ENCODE assay signal across 11 cellular contexts in the genomic region with DNA sequence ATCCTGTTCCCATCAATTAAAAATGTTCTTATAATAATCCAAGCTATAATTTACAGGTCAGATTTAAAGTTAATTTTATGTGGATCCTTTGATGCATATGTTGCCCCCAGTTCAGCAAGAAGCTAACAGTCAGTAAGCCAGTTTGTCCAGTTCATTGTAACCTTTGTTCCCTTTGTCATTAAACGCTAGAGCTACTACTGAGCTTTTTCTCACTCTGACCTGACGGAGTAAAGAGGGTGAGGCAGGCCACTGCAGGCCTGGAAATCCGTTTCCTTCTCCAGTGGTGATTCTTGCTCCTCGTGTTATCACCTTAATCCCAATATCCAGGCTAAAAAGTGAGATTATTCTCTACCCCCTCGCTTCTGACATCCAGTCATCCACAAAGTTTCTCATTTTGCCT. TPM values are rescaled to one million over a fixed set of nuclear protein-coding genes. Genes with fewer than 3 reads are reported as not detected.
DNase-seq lines count a peak whose midpoint lies in the region; ATAC-seq and TF ChIP-seq lines count a peak whose summit lies in the region.
"Had no signal": no experiment of that assay in that cellular context is flagged by ENCODE, and none has a peak within 500 bp of the region (broad histone marks: within the 10 kb centered on the region; RNA-seq: fewer than 3 reads in every experiment).

No MANE protein-coding gene starts in this region.

- H3K9me3 ChIP-seq in H9 (ENCODE audit: control insufficient read depth, low read depth, low read length) (no peaks in the 10 kb centered on the region), PC-3 (ENCODE audit: low read length) (no peaks in the 10 kb centered on the region), osteoblast (ENCODE audit: low read depth, low read length) (no peaks in the 10 kb centered on the region)

- H3K9ac ChIP-seq in H9 (ENCODE audit: extremely low read depth, insufficient read length, low read length) (no peak overlapping the region), PC-3 (ENCODE audit: low read length) (no peak overlapping the region)

- no peak overlapping the region for H3K56ac ChIP-seq in H9 (ENCODE audit: insufficient read length, low read depth, low read length)

- H3K27me3 ChIP-seq in H9 (ENCODE audit: insufficient read depth, low read length) (no peaks in the 10 kb centered on the region), PC-3 (ENCODE audit: low read length) (no peaks in the 10 kb centered on the region), foreskin keratinocyte (no peaks in the 10 kb centered on the region), osteoblast (ENCODE audit: insufficient read depth, low read length) (no peaks in the 10 kb centered on the region)

- H2AFZ ChIP-seq in H9 (ENCODE audit: low read length) (no peak overlapping the region), PC-3 (ENCODE audit: low read length) (no peak overlapping the region), osteoblast (ENCODE audit: low read length) (no peak overlapping the region)

- H3K36me3 Mint-ChIP-seq in H9 (ENCODE audit: insufficient read depth in 1 of 3, low read depth in 3 of 3) = peaks cover 28 to 63% (median 54%) of the 10 kb centered on the region in 3 experiments

- H2AK5ac ChIP-seq in H9 (ENCODE audit: insufficient read length, low read length) = no peak overlapping the region

- H3K27ac Mint-ChIP-seq in H9 = peak overlapping the region; percentile 2 to 81 (median 63); a peak in 4 of 7 replicates

- H3K14ac ChIP-seq in H9 (ENCODE audit: insufficient read depth, low read length) = no peak overlapping the region

- H4K20me1 ChIP-seq in H9 (ENCODE audit: control insufficient read depth, insufficient read depth, insufficient read length) (no peaks in the 10 kb centered on the region), PC-3 (ENCODE audit: low read length) (peaks cover 90% of the 10 kb centered on the region), osteoblast (ENCODE audit: insufficient read depth, low read length) (peaks cover 74% of the 10 kb centered on the region)

- H3K27ac ChIP-seq in H9 (ENCODE audit: insufficient read length, low read depth, low read length) = no peak overlapping the region
- H3K27ac ChIP-seq in PC-3 (ENCODE audit: low read length) = no peak overlapping the region
- peak overlapping the region; percentile 11 for H3K27ac ChIP-seq in foreskin keratinocyte
- H3K27ac ChIP-seq in osteoblast (ENCODE audit: low read depth, low read length) = peak overlapping the region; percentile 13

- H3K4me3 Mint-ChIP-seq in H9 = no peak overlapping the region

- no peaks in the 10 kb centered on the region for H3K9me2 ChIP-seq in PC-3 (replicated peaks; ENCODE audit: low read length)

- H3K79me2 ChIP-seq in H9 (ENCODE audit: insufficient read depth, low read length) = peaks cover 62% of the 10 kb centered on the region
- peaks cover 98% of the 10 kb centered on the region for H3K79me2 ChIP-seq in PC-3 (ENCODE audit: low read length)
- peaks cover 99% of the 10 kb centered on the region for H3K79me2 ChIP-seq in osteoblast (ENCODE audit: insufficient read depth, low read length)

- no peak overlapping the region for H2BK5ac ChIP-seq in H9 (ENCODE audit: insufficient read length, low read length)

- H3K27me3 Mint-ChIP-seq in H9 (ENCODE audit: low read depth) = no peaks in the 10 kb centered on the region; the same call in 1 of the 2 replicates

- CTCF ChIA-PET in PC-3 (lab: Charles Lee) = interaction anchor here (0.6 kb wide), 1 partner anchor 111 kb away, joined by 4 read pairs; no protein-coding TSS in a partner anchor

- H3K23me2 ChIP-seq in H9 (ENCODE audit: insufficient read length, low read depth, low read length, poor library complexity, severe bottlenecking) = no peaks in the 10 kb centered on the region

- no peak overlapping the region for H2BK120ac ChIP-seq in H9 (ENCODE audit: low read depth, low read length, poor library complexity, severe bottlenecking)

- H3K4me3 ChIP-seq in PC-3 (ENCODE audit: low read length) = no peak overlapping the region
- no peak overlapping the region for H3K4me3 ChIP-seq in osteoblast (ENCODE audit: insufficient read depth, low read length)
- no peak overlapping the region for H3K4me3 ChIP-seq in lower leg skin (ENCODE audit: low read depth, poor library complexity, severe bottlenecking)

- H3K79me1 ChIP-seq in H9 (ENCODE audit: insufficient read depth, low read depth, low read length, poor library complexity, severe bottlenecking) = peaks cover 6% of the 10 kb centered on the region

- H2BK12ac ChIP-seq in H9 (ENCODE audit: insufficient read length, low read depth, low read length) = no peak overlapping the region

- no peak for TF ChIP-seq POLR2A in lower leg skin (IDR thresholded peaks at IDR 0.05)

- H3K18ac ChIP-seq in H9 (ENCODE audit: insufficient read length, low read depth, low read length) = no peak overlapping the region

- H4K8ac ChIP-seq in H9 (replicated peaks; ENCODE audit: insufficient read length, low read depth, low read length) = no peak overlapping the region

- no TSS peak for BruUV-seq in PC-3 (replicated peaks; lab: Mats Ljungman, UMichigan)

- H3K4ac ChIP-seq in H9 (ENCODE audit: low read depth, low read length) = no peak overlapping the region

- intact Hi-C loops in PC-3 (cut with micrococcal nuclease) = no loop called here
- intact Hi-C loops in lower leg skin (cut with DNase I; ENCODE audit: low total_unique reads) = no loop called here

- H3K4me1 ChIP-seq in H9 (ENCODE audit: insufficient read depth, low read length) (no peaks in the 10 kb centered on the region), PC-3 (ENCODE audit: insufficient read depth, low read length) (peaks cover 36% of the 10 kb centered on the region), foreskin keratinocyte (peaks cover 32% of the 10 kb centered on the region), osteoblast (ENCODE audit: insufficient read depth, low read length) (no peaks in the 10 kb centered on the region)

- POLR2A ChIA-PET in PC-3 (lab: Charles Lee; ENCODE audit: unreplicated experiment) = no interaction called here

- no peaks in the 10 kb centered on the region for H3K9me3 Mint-ChIP-seq in H9

- TF ChIP-seq CTCF in H9 (conservative IDR thresholded peaks at IDR 0.05) (no peak), PC-3 (conservative IDR thresholded peaks at IDR 0.05; ENCODE audit: low read depth, low read length) (no peak), foreskin keratinocyte (conservative IDR thresholded peaks at IDR 0.05) (no peak), osteoblast (IDR thresholded peaks at IDR 0.05; ENCODE audit: extremely low read depth, low read depth, low read length) (no peak), lower leg skin (IDR thresholded peaks at IDR 0.05) (no peak)

- no peaks in the 10 kb centered on the region for H3F3A ChIP-seq in PC-3 (ENCODE audit: low read length, unreplicated experiment)

- no peak overlapping the region for H4K91ac ChIP-seq in H9 (ENCODE audit: insufficient read length, low read depth, low read length)

- DNase-seq in H9 (no peak), PC-3 (peak; percentile 22), foreskin keratinocyte (no peak), osteoblast (ENCODE audit: insufficient read length, low spot score, missing footprints) (no peak), NCI-H1694 treated with DMSO at 0.1 percent for 48 hours (lab: John Stamatoyannopoulos, UW) (no peak), globus pallidus (ENCODE audit: low spot score) (no peak), lower leg skin (ENCODE audit: low spot score in 2 of 2) (no peak)
- DNase-seq: effector CD8-positive, alpha-beta T cell; stimulated activated CD4-positive, alpha-beta T cell treated with anti-CD3 and anti-CD28 coated beads, Interleukin-15, amount 100 ng/mL, for 24 hours had no signal

- no peak for ATAC-seq in PC-3
- ATAC-seq in foreskin keratinocyte = no peak
- no peak for ATAC-seq in GM19463 (IDR thresholded peaks at IDR 0.05; ENCODE audit: unreplicated experiment)
- ATAC-seq: activated CD4-positive, CD25-positive, alpha-beta regulatory T cell treated with anti-CD3 and anti-CD28 coated beads, Interleukin-2, amount 50 U/mL, for 24 hours had no signal

- H3T11ph ChIP-seq in H9 (ENCODE audit: low read length) = no peak overlapping the region

- H3K4me1 Mint-ChIP-seq in H9 = peaks cover 40 to 47% of the 10 kb centered on the region in 2 experiments

- H3K23ac ChIP-seq in H9 (ENCODE audit: insufficient read length, low read depth, low read length) = no peak overlapping the region

- H3K36me3 ChIP-seq in PC-3 (ENCODE audit: low read depth, low read length) (peaks cover 80% of the 10 kb centered on the region), osteoblast (ENCODE audit: insufficient read depth, low read length) (peaks cover 46% of the 10 kb centered on the region)

- H3K4me2 ChIP-seq in H9 (ENCODE audit: insufficient read depth, insufficient read length, low read length) (no peak overlapping the region), PC-3 (ENCODE audit: low read length) (peak overlapping the region; percentile 37; the same call in 1 of the 2 replicates), osteoblast (ENCODE audit: insufficient read depth, low read length) (no peak overlapping the region)

- no CpG with 5 or more reads among the region's 5 CpGs for WGBS in H9 (ENCODE audit: extremely low coverage, insufficient read length, low lambda C conversion rate)
- 39 to 57% methylated on average over 5 of the region's 5 CpGs for WGBS in lower leg skin, 2 donors

- H4K5ac ChIP-seq in H9 (ENCODE audit: insufficient read length, low read depth, low read length) = no peak overlapping the region

- no peak overlapping the region for H2BK20ac ChIP-seq in H9 (ENCODE audit: low read depth, low read length, poor library complexity, severe bottlenecking)

- no peak overlapping the region for H2BK15ac ChIP-seq in H9 (ENCODE audit: low read depth, low read length)

RNA-seq across cellular contexts. Expression of a gene that starts 10.2 kb away (rescaled TPM):
- total RNA-seq in H9 (2021) (1,019 and 1,029 TPM in 2 replicates), PC-3 (2014; rRNA removed) (1,259 and 1,468 TPM in 2 replicates), foreskin keratinocyte (1,023 and 1,172 TPM in 2 replicates), osteoblast (481 and 491 TPM in 2 replicates), lower leg skin (100 to 1,000 TPM; 227 to 358 (median 293) TPM)
- polyA plus RNA-seq in foreskin keratinocyte = 1,140 and 1,310 TPM in 2 replicates

RNA-seq across cellular contexts. Expression of a gene that starts 34.2 kb away (rescaled TPM):
- 87.5 and 89.3 TPM in 2 replicates for total RNA-seq in H9 (2021)
- total RNA-seq in PC-3 (2014; rRNA removed) = 81.5 and 103 TPM in 2 replicates
- 77.7 and 92.9 TPM in 2 replicates for total RNA-seq in foreskin keratinocyte
- polyA plus RNA-seq in foreskin keratinocyte = 108 and 126 TPM in 2 replicates
- total RNA-seq in osteoblast = 17.4 and 18.3 TPM in 2 replicates
- 10 to 100 TPM; 16.2 to 25.7 (median 20.5) TPM for total RNA-seq in lower leg skin

RNA-seq across cellular contexts. Expression of a gene that starts 47.6 kb away (rescaled TPM):
- total RNA-seq in H9 (2021) (11.1 and 12.5 TPM in 2 replicates), PC-3 (2014; rRNA removed) (0.17 TPM in 1 of 2 replicates, not detected in the other), foreskin keratinocyte (not detected in 2 replicates), osteoblast (not detected in 2 replicates), lower leg skin (1 to 10 TPM in 1 of 4 donors, under 1 TPM in 3; 0.12 to 1.2 (median 0.18) TPM)
- polyA plus RNA-seq in foreskin keratinocyte = not detected in 2 replicates

Comparison
In these comparisons a context has a peak if more than half of its experiments do, and no peak if none do; other contexts are left out.
1. H3K27ac ChIP-seq: peak in foreskin keratinocyte (single experiment) and osteoblast (single experiment); none in H9 (single experiment) and PC-3 (single experiment).